In genomic region chr1:159854693-159855192, GRCh38 we compare ENCODE assay signal across 8 cellular contexts. TPM values are rescaled to one million over a fixed set of nuclear protein-coding genes. Genes with fewer than 3 reads are reported as not detected.
DNase-seq lines count a peak whose midpoint lies in the region; ATAC-seq and TF ChIP-seq lines count a peak whose summit lies in the region.

No MANE protein-coding gene starts in this region.

- H3K9me3 ChIP-seq in HUES48 (ENCODE audit: control insufficient read depth, insufficient read depth, low read length) (no peaks in the 10 kb centered on the region), SK-N-MC (ENCODE audit: low read depth, low read length) (no peaks in the 10 kb centered on the region), gastroesophageal sphincter (no peaks in the 10 kb centered on the region), neuronal stem cell (replicated peaks in 1 of 2; ENCODE audit: control insufficient read depth in 2 of 2, insufficient read depth in 1 of 2, low read depth in 1 of 2, low read length in 2 of 2) (peaks cover 5% of the 10 kb centered on the region in 2 donors), stomach smooth muscle (ENCODE audit: control insufficient read depth in 2 of 2, low read length in 2 of 2) (no peaks in the 10 kb centered on the region)

- no peaks in the 10 kb centered on the region for H3K9me3 Mint-ChIP-seq in CD14-positive monocyte

- no peaks in the 10 kb centered on the region for H3K79me1 ChIP-seq in neuronal stem cell (ENCODE audit: low read depth, low read length)

- TF ChIP-seq EP300 in gastroesophageal sphincter (IDR thresholded peaks at IDR 0.05) = no peak

- H3K4me1 ChIP-seq in HUES48 (ENCODE audit: control insufficient read depth, insufficient read depth, low read length) (no peaks in the 10 kb centered on the region), gastroesophageal sphincter (peaks cover 0 to 26% (median 4%) of the 10 kb centered on the region in 3 donors), neuronal stem cell (ENCODE audit: control insufficient read depth in 2 of 2, insufficient read depth in 1 of 2, low read depth in 1 of 2, low read length in 2 of 2) (peaks cover 0 to 4% of the 10 kb centered on the region in 2 donors), stomach smooth muscle (ENCODE audit: control insufficient read depth, insufficient read depth, low read length) (peaks cover 8% of the 10 kb centered on the region)

- no peaks in the 10 kb centered on the region for H3K36me3 Mint-ChIP-seq in CD14-positive monocyte

- H2BK5ac ChIP-seq in neuronal stem cell (ENCODE audit: low read length) = no peak overlapping the region

- ATAC-seq in GM19467 (IDR thresholded peaks at IDR 0.05; ENCODE audit: unreplicated experiment) = peak; percentile 77
- ATAC-seq in gastroesophageal sphincter = peak; percentile 94

- H2AK5ac ChIP-seq in neuronal stem cell (ENCODE audit: low read depth, low read length) = no peak overlapping the region

- 0% methylated on average over 3 to 9 of the region's 59 CpGs for WGBS in gastroesophageal sphincter (ENCODE audit: low coverage in 1 of 2), 2 donors
- no CpG with 5 or more reads among the region's 59 CpGs for WGBS in neuronal stem cell (ENCODE audit: extremely low coverage in 2 of 2, insufficient read length in 2 of 2, insufficient replicate concordance in 1 of 2), 2 donors

- H3K36me3 ChIP-seq in HUES48 (ENCODE audit: control insufficient read depth, insufficient read depth, low read length) = no peaks in the 10 kb centered on the region
- no peaks in the 10 kb centered on the region for H3K36me3 ChIP-seq in SK-N-MC (ENCODE audit: insufficient read depth, low read length)
- no peaks in the 10 kb centered on the region for H3K36me3 ChIP-seq in gastroesophageal sphincter
- no peaks in the 10 kb centered on the region for H3K36me3 ChIP-seq in neuronal stem cell (replicated peaks in 1 of 2; ENCODE audit: control insufficient read depth in 2 of 2, insufficient read depth in 2 of 2, low read length in 2 of 2)
- peaks cover 0 to 3% of the 10 kb centered on the region in 2 donors for H3K36me3 ChIP-seq in stomach smooth muscle (ENCODE audit: control insufficient read depth in 2 of 2, insufficient read depth in 2 of 2, low read length in 2 of 2)

- peak overlapping the region in 3 of 7 donors; percentile 0 to 37 (median 30) for H3K27ac Mint-ChIP-seq in CD14-positive monocyte

- no peak overlapping the region for H3K4ac ChIP-seq in neuronal stem cell (ENCODE audit: low read length)

- H2BK12ac ChIP-seq in neuronal stem cell (ENCODE audit: low read length) = no peak overlapping the region

- no peak overlapping the region for H4K8ac ChIP-seq in neuronal stem cell (ENCODE audit: low read depth, low read length)

- no peak overlapping the region for H4K91ac ChIP-seq in neuronal stem cell (ENCODE audit: low read depth, low read length, poor library complexity)

- H3K14ac ChIP-seq in neuronal stem cell (ENCODE audit: low read length) = no peak overlapping the region

- H2BK15ac ChIP-seq in neuronal stem cell (ENCODE audit: low read length) = no peak overlapping the region

- peak overlapping the region; percentile 79 for H3K4me2 ChIP-seq in neuronal stem cell (ENCODE audit: insufficient read depth, low read length, poor library complexity, severe bottlenecking)

- H3K18ac ChIP-seq in neuronal stem cell (ENCODE audit: low read length) = peak overlapping the region; percentile 46

- peak overlapping the region; percentile 51 for H3K23ac ChIP-seq in neuronal stem cell (ENCODE audit: low read depth, low read length, poor library complexity)

- no peak overlapping the region for H3K9ac ChIP-seq in HUES48 (ENCODE audit: low read depth, low read length)
- H3K9ac ChIP-seq in SK-N-MC (ENCODE audit: insufficient read length) = no peak overlapping the region
- H3K9ac ChIP-seq in neuronal stem cell (ENCODE audit: low read depth, low read length, poor library complexity) = peak overlapping the region; percentile 44
- peak overlapping the region; percentile 78 to 84 for H3K9ac ChIP-seq in stomach smooth muscle (ENCODE audit: low read length in 2 of 2)

- DNase-seq in CD14-positive monocyte (ENCODE audit: low spot score) = peak; percentile 73
- no peak for DNase-seq in SK-N-MC (ENCODE audit: low read depth, low spot score)
- DNase-seq in activated naive CD4-positive, alpha-beta T cell treated with anti-CD3 and anti-CD28 coated beads, Interleukin-2, amount 50 U/mL, for 16 hours = peak; percentile 76
- no peak for DNase-seq in neuronal stem cell (ENCODE audit: low spot score)

- peaks cover 9 to 12% (median 9%) of the 10 kb centered on the region in 3 donors for H3K27me3 Mint-ChIP-seq in CD14-positive monocyte (ENCODE audit: low read depth in 3 of 3)

- peak overlapping the region; percentile 36 for H2AFZ ChIP-seq in neuronal stem cell (ENCODE audit: low read length)

- peak; percentile 80 to 88 for TF ChIP-seq POLR2A in gastroesophageal sphincter (IDR thresholded peaks at IDR 0.05)

- H3K27ac ChIP-seq in HUES48 (ENCODE audit: low read depth, low read length) (no peak overlapping the region), SK-N-MC (no peak overlapping the region), gastroesophageal sphincter (peak overlapping the region; percentile 96 to 100 (median 96)), neuronal stem cell (replicated peaks; ENCODE audit: low read length) (no peak overlapping the region), stomach smooth muscle (ENCODE audit: low read length) (peak overlapping the region; percentile 84)

- peak overlapping the region; percentile 83 to 94 for H3K4me3 Mint-ChIP-seq in CD14-positive monocyte

- intact Hi-C loops in CD14-positive monocyte (cut with micrococcal nuclease) = no loop called here

- H3K27me3 ChIP-seq in HUES48 (ENCODE audit: control insufficient read depth, insufficient read depth, low read length) (peaks cover 52% of the 10 kb centered on the region), gastroesophageal sphincter (no peaks in the 10 kb centered on the region), neuronal stem cell (ENCODE audit: control insufficient read depth in 3 of 3, insufficient read depth in 3 of 3, low read depth in 1 of 3, low read length in 3 of 3) (peaks cover 7 to 72% (median 40%) of the 10 kb centered on the region in 3 experiments), stomach smooth muscle (ENCODE audit: control insufficient read depth in 1 of 2, insufficient read depth in 2 of 2, low read length in 2 of 2) (no peaks in the 10 kb centered on the region)

- no peak overlapping the region for H2BK120ac ChIP-seq in neuronal stem cell (ENCODE audit: low read depth, low read length)

- H3K4me3 ChIP-seq in HUES48 (ENCODE audit: low read depth, low read length) (peak overlapping the region; percentile 80), SK-N-MC (peak overlapping the region; percentile 59), gastroesophageal sphincter (peak overlapping the region; percentile 79 to 100), neuronal stem cell (ENCODE audit: low read length in 2 of 2) (peak overlapping the region in 1 of 2 donors; percentile 70), stomach smooth muscle (ENCODE audit: low read length in 2 of 2) (peak overlapping the region; percentile 68 to 83)

- H3K4me1 Mint-ChIP-seq in CD14-positive monocyte = peaks cover 25% of the 10 kb centered on the region

- TF ChIP-seq CTCF in CD14-positive monocyte (IDR thresholded peaks at IDR 0.05) = no peak
- TF ChIP-seq CTCF in gastroesophageal sphincter (IDR thresholded peaks at IDR 0.05) = peak in 3 of 4 experiments; percentile 42 to 45 (median 44)

RNA-seq across cellular contexts. Expression of gene VSIG8, which starts 7.7 kb away (rescaled TPM):
- polyA plus RNA-seq in CD14-positive monocyte = not detected
- total RNA-seq in gastroesophageal sphincter = not detected
- polyA plus RNA-seq in neuronal stem cell (2013, experiment 1 of 2) = not detected
- not detected for polyA plus RNA-seq in neuronal stem cell (2013, experiment 2 of 2)

RNA-seq across cellular contexts. Expression of gene SLAMF8, which starts 28.1 kb away (rescaled TPM):
- 1 to 10 TPM; 2.6 to 5.7 TPM for polyA plus RNA-seq in CD14-positive monocyte
- 1 to 10 TPM in 3 of 4 donors, not detected in 1; 1.4 to 4.3 (median 4.2) TPM for total RNA-seq in gastroesophageal sphincter
- polyA plus RNA-seq in neuronal stem cell (2013, experiment 1 of 2) = not detected
- not detected for polyA plus RNA-seq in neuronal stem cell (2013, experiment 2 of 2)

RNA-seq across cellular contexts. Expression of gene CFAP45, which starts 45.2 kb away (rescaled TPM):
- under 1 TPM in 1 of 2 donors, not detected in 1; 0.12 TPM for polyA plus RNA-seq in CD14-positive monocyte
- total RNA-seq in gastroesophageal sphincter = under 1 TPM in 2 of 4 donors, not detected in 2; 0.27 to 0.81 TPM
- 0.32 TPM for polyA plus RNA-seq in neuronal stem cell (2013, experiment 1 of 2)
- polyA plus RNA-seq in neuronal stem cell (2013, experiment 2 of 2) = 0.47 TPM

RNA-seq across cellular contexts. Expression of gene FCRL6, which starts 52.6 kb away (rescaled TPM):
- under 1 TPM; 0.15 to 0.17 TPM for polyA plus RNA-seq in CD14-positive monocyte
- 1 to 10 TPM in 1 of 4 donors, under 1 TPM in 2, not detected in 1; 0.62 to 1.9 (median 0.94) TPM for total RNA-seq in gastroesophageal sphincter
- 0.03 TPM for polyA plus RNA-seq in neuronal stem cell (2013, experiment 1 of 2)
- polyA plus RNA-seq in neuronal stem cell (2013, experiment 2 of 2) = not detected

Comparison
In these comparisons a context has a peak if more than half of its experiments do, and no peak if none do; other contexts are left out.
1. DNase-seq: peak in CD14-positive monocyte (single experiment) and activated naive CD4-positive, alpha-beta T cell treated with anti-CD3 and anti-CD28 coated beads, Interleukin-2, amount 50 U/mL, for 16 hours (single experiment); none in SK-N-MC (single experiment) and neuronal stem cell (single experiment).
2. H3K27ac ChIP-seq: peak in gastroesophageal sphincter (4 of 4) and stomach smooth muscle (single experiment); none in HUES48 (single experiment), SK-N-MC (single experiment) and neuronal stem cell (single experiment).
3. H3K9ac ChIP-seq: peak in neuronal stem cell (single experiment) and stomach smooth muscle (2 of 2); none in HUES48 (single experiment) and SK-N-MC (single experiment).